ENCODE assay signal across 22 cellular contexts in the genomic region with DNA sequence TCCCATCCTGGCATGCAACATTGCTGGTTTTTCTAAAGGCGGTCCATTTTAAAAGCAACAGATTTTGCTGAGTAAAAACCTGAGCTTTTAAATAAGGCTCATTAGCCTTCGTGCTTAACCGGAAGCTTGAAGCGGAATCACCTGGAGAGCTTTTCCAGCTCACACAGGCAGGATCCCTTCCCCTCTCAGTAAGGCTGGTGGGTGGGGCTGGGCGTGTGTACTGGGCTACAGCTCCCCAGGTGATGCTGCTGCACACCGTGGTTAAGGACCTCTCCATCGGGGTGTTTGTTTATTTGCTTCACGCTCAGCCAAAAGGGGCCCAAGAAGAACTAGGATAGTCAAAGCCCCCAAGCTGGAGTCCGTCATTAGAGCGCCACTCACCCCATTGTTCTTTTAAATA. TPM values are rescaled to one million over a fixed set of nuclear protein-coding genes. Genes with fewer than 3 reads are reported as not detected.
DNase-seq lines count a peak whose midpoint lies in the region; ATAC-seq, FAIRE-seq and TF ChIP-seq lines count a peak whose summit lies in the region.
"Had no signal": no experiment of that assay in that cellular context is flagged by ENCODE, and none has a peak within 500 bp of the region (broad histone marks: within the 10 kb centered on the region; RNA-seq: fewer than 3 reads in every experiment).

No MANE protein-coding gene starts in this region.

- ATAC-seq in A549 (0 out of 6 replicates have a peak, but pooled peaks of 1 of the 2 experiments have one; percentile 16), GM23338 (peak; percentile 86)
- ATAC-seq: gastrocnemius medialis, PC-3, right lobe of liver had no signal

- H3K4me2 ChIP-seq in A549 (peak overlapping the region; percentile 49), GM23338 (peak overlapping the region; percentile 83), keratinocyte (ENCODE audit: control insufficient read depth, extremely low read depth, insufficient read depth, low read depth, low read length) (peak overlapping the region; percentile 7)

- H3K27ac ChIP-seq in A549 (no peak overlapping the region), GM23338 (ENCODE audit: low read depth) (no peak overlapping the region), keratinocyte (ENCODE audit: control insufficient read depth, insufficient read depth, low read length) (no peak overlapping the region), stomach (no peak overlapping the region), vagina (no peak overlapping the region)
- H3K27ac ChIP-seq: coronary artery, gastrocnemius medialis, neutrophil, right lobe of liver, SK-N-MC had no signal

- H3K4me3 ChIP-seq in A549 (no peak overlapping the region), GM23338 (peak overlapping the region; percentile 55), keratinocyte (ENCODE audit: control insufficient read depth in 2 of 3, extremely low read depth in 1 of 3, insufficient read depth in 2 of 3, low read depth in 1 of 3, low read length in 3 of 3) (no peak overlapping the region), stomach (no peak overlapping the region), vagina (no peak overlapping the region)
- H3K4me3 ChIP-seq: coronary artery, gastrocnemius medialis, right lobe of liver, SK-N-MC had no signal

- peaks cover 4% of the 10 kb centered on the region; the same call in 1 of the 2 replicates for H3F3A ChIP-seq in GM23338 (replicated peaks; ENCODE audit: low read depth)

- no peak for TF ChIP-seq RAD21 in A549 (conservative IDR thresholded peaks at IDR 0.05 in 1 of 2, IDR thresholded peaks at IDR 0.05 in 1 of 2)

- H3K27me3 Mint-ChIP-seq in GM23338 (ENCODE audit: insufficient read depth, low read depth, poor library complexity) = peaks cover 43% of the 10 kb centered on the region
- peaks cover 45% of the 10 kb centered on the region for H3K27me3 Mint-ChIP-seq in activated naive CD4-positive, alpha-beta T cell treated with anti-CD3 and anti-CD28 coated beads for 36 hours (ENCODE audit: low read depth)

- no peaks in the 10 kb centered on the region for H3K36me3 Mint-ChIP-seq in GM23338 (ENCODE audit: low read depth)
- no peaks in the 10 kb centered on the region for H3K36me3 Mint-ChIP-seq in activated naive CD4-positive, alpha-beta T cell treated with anti-CD3 and anti-CD28 coated beads for 36 hours (ENCODE audit: low read depth)
- H3K36me3 Mint-ChIP-seq: activated naive CD4-positive, alpha-beta T cell treated with anti-CD3 and anti-CD28 coated beads, Interleukin-2, amount 10 ng/mL, durations not matched to agents 7 days and 5 days had no signal

- H3K9me3 ChIP-seq in A549 (no peaks in the 10 kb centered on the region), keratinocyte (ENCODE audit: control insufficient read depth, low read depth, low read length) (no peaks in the 10 kb centered on the region), stomach (no peaks in the 10 kb centered on the region), vagina (no peaks in the 10 kb centered on the region)
- H3K9me3 ChIP-seq: gastrocnemius medialis, neutrophil, right lobe of liver had no signal

- H2AFZ ChIP-seq in GM23338 = peak overlapping the region; percentile 83
- no peak overlapping the region for H2AFZ ChIP-seq in keratinocyte (ENCODE audit: control insufficient read depth, low read length)

- H3K9ac ChIP-seq in keratinocyte (ENCODE audit: control insufficient read depth, extremely low read depth, insufficient read depth, low read length) = no peak overlapping the region

- dilution Hi-C loops in keratinocyte (cut with MboI; ENCODE audit: extremely low pct_ligation_motif_present, low sequenced_read_pairs) = no loop called here

- TF ChIP-seq EP300 in A549 (IDR thresholded peaks at IDR 0.05) (no peak), stomach (IDR thresholded peaks at IDR 0.05) (no peak)

- H3K36me3 ChIP-seq in GM23338 (ENCODE audit: insufficient read depth) (no peaks in the 10 kb centered on the region; the same call in 1 of the 2 replicates), keratinocyte (ENCODE audit: control insufficient read depth in 2 of 2, extremely low read depth in 1 of 2, insufficient read depth in 2 of 2, low read length in 2 of 2) (no peaks in the 10 kb centered on the region), stomach (no peaks in the 10 kb centered on the region), vagina (no peaks in the 10 kb centered on the region)
- H3K36me3 ChIP-seq: gastrocnemius medialis, neutrophil, right lobe of liver had no signal

- CTCF ChIA-PET in A549 (lab: Yijun Ruan, JAX) = interaction anchor here (0.9 to 3.1 kb wide), 4 partner anchors 10 to 16 kb away, joined by 3 to 16 read pairs (median 4); no protein-coding TSS in a partner anchor
- CTCF ChIA-PET in activated naive CD4-positive, alpha-beta T cell treated with anti-CD3 and anti-CD28 coated beads for 36 hours (lab: Charles Lee) = interaction anchor here (1.5 kb wide), 1 partner anchor 10 kb away, joined by 4 read pairs; no protein-coding TSS in a partner anchor

- no peak for FAIRE-seq in A549 (lab: Jason Lieb, UNC)
- FAIRE-seq in keratinocyte (lab: Jason Lieb, UNC) = no peak
- FAIRE-seq: H54, islet of Langerhans had no signal

- TF ChIP-seq POLR2A in A549 (IDR thresholded peaks at IDR 0.05; ENCODE audit: low read length) (no peak), stomach (IDR thresholded peaks at IDR 0.05) (no peak), vagina (IDR thresholded peaks at IDR 0.05) (no peak)

- no peak for TF ChIP-seq CTCF in A549 (IDR thresholded peaks at IDR 0.05)
- no peak for TF ChIP-seq CTCF in GM23338 (conservative IDR thresholded peaks at IDR 0.05; ENCODE audit: low read depth in 2 of 2)
- no peak for TF ChIP-seq CTCF in keratinocyte (optimal IDR thresholded peaks at IDR 0.05 in 1 of 3, IDR thresholded peaks at IDR 0.05 in 1 of 3, conservative IDR thresholded peaks at IDR 0.05 in 1 of 3; ENCODE audit: extremely low read depth in 1 of 3, insufficient read depth in 2 of 3, low read length in 3 of 3)
- no peak for TF ChIP-seq CTCF in stomach (IDR thresholded peaks at IDR 0.05)
- TF ChIP-seq CTCF in vagina (IDR thresholded peaks at IDR 0.05) = no peak

- peak overlapping the region; percentile 65 for H3K4me3 Mint-ChIP-seq in GM23338
- H3K4me3 Mint-ChIP-seq in activated naive CD4-positive, alpha-beta T cell treated with anti-CD3 and anti-CD28 coated beads for 36 hours = no peak overlapping the region
- H3K4me3 Mint-ChIP-seq: activated CD4-positive, alpha-beta T cell treated with anti-CD3 and anti-CD28 coated beads, Interleukin-2, amount 10 ng/mL, durations not matched to agents 24 days and 14 days; activated naive CD4-positive, alpha-beta T cell treated with anti-CD3 and anti-CD28 coated beads, Interleukin-2, amount 10 ng/mL, durations not matched to agents 7 days and 5 days had no signal

- H3K27me3 ChIP-seq in GM23338 (ENCODE audit: insufficient read depth) (peaks cover 76% of the 10 kb centered on the region), keratinocyte (ENCODE audit: control insufficient read depth, extremely low read depth, insufficient read depth, low read length) (peaks cover 27% of the 10 kb centered on the region), stomach (peaks cover 0 to 69% (median 48%) of the 10 kb centered on the region in 3 donors), vagina (peaks cover 3% of the 10 kb centered on the region)
- H3K27me3 ChIP-seq: right lobe of liver had no signal

- H3K9me3 Mint-ChIP-seq in GM23338 = 0 out of 3 replicates have a peak, but pooled peaks cover 3% of the 10 kb centered on the region
- no peaks in the 10 kb centered on the region for H3K9me3 Mint-ChIP-seq in activated naive CD4-positive, alpha-beta T cell treated with anti-CD3 and anti-CD28 coated beads for 36 hours
- H3K9me3 Mint-ChIP-seq: activated CD4-positive, alpha-beta T cell treated with anti-CD3 and anti-CD28 coated beads, Interleukin-2, amount 10 ng/mL, durations not matched to agents 24 days and 14 days; activated naive CD4-positive, alpha-beta T cell treated with anti-CD3 and anti-CD28 coated beads, Interleukin-2, amount 10 ng/mL, durations not matched to agents 7 days and 5 days had no signal

- H3K27ac Mint-ChIP-seq in GM23338 = no peak overlapping the region
- no peak overlapping the region for H3K27ac Mint-ChIP-seq in activated naive CD4-positive, alpha-beta T cell treated with anti-CD3 and anti-CD28 coated beads for 36 hours
- H3K27ac Mint-ChIP-seq: activated CD4-positive, alpha-beta T cell treated with anti-CD3 and anti-CD28 coated beads, Interleukin-2, amount 10 ng/mL, durations not matched to agents 24 days and 14 days; activated naive CD4-positive, alpha-beta T cell treated with anti-CD3 and anti-CD28 coated beads, Interleukin-2, amount 10 ng/mL, durations not matched to agents 7 days and 5 days had no signal

- DNase-seq in A549 (ENCODE audit: low read depth in 1 of 2, low spot score in 1 of 2) (no peak), GM23338 (ENCODE audit: low spot score) (peak; percentile 70), RPMI8226 (peak; percentile 78), keratinocyte (ENCODE audit: low read depth, low spot score) (no peak), NOMO-1 treated with DMSO at 0.1 percent for 48 hours (lab: John Stamatoyannopoulos, UW; ENCODE audit: unreplicated experiment) (no peak), stomach (no peak), vagina (ENCODE audit: extremely low spot score in 2 of 2) (no peak)
- no peak for DNase-seq in activated naive CD4-positive, alpha-beta T cell treated with anti-CD3 and anti-CD28 coated beads for 36 hours
- DNase-seq: activated CD4-positive, alpha-beta T cell treated with anti-CD3 and anti-CD28 coated beads, Interleukin-2, amount 10 ng/mL, durations not matched to agents 24 days and 14 days; activated CD8-positive, alpha-beta memory T cell treated with anti-CD3 and anti-CD28 coated beads, Interleukin-2, amount 50 U/mL, for 48 hours; activated naive CD4-positive, alpha-beta T cell treated with anti-CD3 and anti-CD28 coated beads, Interleukin-2, amount 10 ng/mL, durations not matched to agents 7 days and 5 days; Calu3; gastrocnemius medialis; MM.1S; NCI-H446 treated with DMSO at 0.1 percent for 48 hours; PC-3; right lobe of liver had no signal

- intact Hi-C loops in activated naive CD4-positive, alpha-beta T cell treated with anti-CD3 and anti-CD28 coated beads for 36 hours (cut with micrococcal nuclease) = no loop called here
- intact Hi-C loops in stomach (cut with DNase I; ENCODE audit: low total_unique reads) (no loop called here), vagina (cut with DNase I) (no loop called here)

- H3K79me2 ChIP-seq in GM23338 (replicated peaks; ENCODE audit: insufficient read depth) = no peaks in the 10 kb centered on the region
- no peaks in the 10 kb centered on the region for H3K79me2 ChIP-seq in keratinocyte (ENCODE audit: control insufficient read depth, insufficient read depth, low read length)

- no peaks in the 10 kb centered on the region; the same call in 2 of the 3 replicates for H3K4me1 ChIP-seq in A549
- peaks cover 35% of the 10 kb centered on the region for H3K4me1 ChIP-seq in GM23338 (ENCODE audit: insufficient read depth)
- H3K4me1 ChIP-seq in keratinocyte (ENCODE audit: control insufficient read depth, extremely low read depth, insufficient read depth, low read length) = no peaks in the 10 kb centered on the region
- peaks cover 0 to 4% (median 0%) of the 10 kb centered on the region in 4 donors for H3K4me1 ChIP-seq in stomach
- H3K4me1 ChIP-seq in vagina = no peaks in the 10 kb centered on the region
- H3K4me1 ChIP-seq: gastrocnemius medialis, right lobe of liver had no signal

- POLR2A ChIA-PET in A549 (lab: Yijun Ruan, JAX) = interaction anchor here (1.1 kb wide), 2 partner anchors 16 to 17 kb away, joined by 4 read pairs; partner anchors contain the start of gene MEX3B

- WGBS in A549 (ENCODE audit: missing lambda C conversion rate) = 53% methylated on average over 10 of the region's 10 CpGs
- 14 to 27% (median 16%) methylated on average over 10 of the region's 10 CpGs for WGBS in stomach, 5 donors

- no peaks in the 10 kb centered on the region for H3K9me1 ChIP-seq in keratinocyte (ENCODE audit: control insufficient read depth, extremely low read depth, insufficient read depth, low read length)

- H4K20me1 ChIP-seq in GM23338 (replicated peaks; ENCODE audit: insufficient read depth) = no peaks in the 10 kb centered on the region
- H4K20me1 ChIP-seq in keratinocyte (ENCODE audit: control insufficient read depth, extremely low read depth, insufficient read depth, low read length) = no peaks in the 10 kb centered on the region

- H3K9me2 ChIP-seq in GM23338 (ENCODE audit: insufficient read depth) = no peaks in the 10 kb centered on the region; the same call in 1 of the 2 replicates

- H3K4me1 Mint-ChIP-seq in GM23338 = peaks cover 37% of the 10 kb centered on the region
- peaks cover 3% of the 10 kb centered on the region for H3K4me1 Mint-ChIP-seq in activated naive CD4-positive, alpha-beta T cell treated with anti-CD3 and anti-CD28 coated beads for 36 hours (ENCODE audit: low read depth)
- H3K4me1 Mint-ChIP-seq: activated CD4-positive, alpha-beta T cell treated with anti-CD3 and anti-CD28 coated beads, Interleukin-2, amount 10 ng/mL, durations not matched to agents 24 days and 14 days had no signal

RNA-seq across cellular contexts. Expression of gene MEX3B, which starts 17.2 kb away (rescaled TPM):
- polyA plus RNA-seq in A549 (2011; rRNA removed) = 1.8 and 2.3 TPM in 2 replicates
- polyA plus RNA-seq in A549 (2012; cell fraction: cytosol; rRNA removed) = 4.0 and 6.6 TPM in 2 replicates
- 7.4 and 9.9 TPM in 2 replicates for polyA plus RNA-seq in A549 (2012; cell fraction: nucleus; rRNA removed)
- polyA plus RNA-seq in A549 (2017; fragmentation: RNase III; extraction: RNeasy Plus Mini Kit Qiagen cat#74134 plus additional on column Dnase treatment) = 3.0 to 4.6 TPM (median 4.2 TPM) in 3 replicates
- 1.5 and 1.6 TPM in 2 replicates for polyA minus RNA-seq in A549 (2011; rRNA and poly(A)+ RNA removed)
- total RNA-seq in GM23338 (2014; rRNA removed; shearing (Covaris generic)) = 15.7 and 16.2 TPM in 2 replicates
- polyA plus RNA-seq in GM23338 (2016; fragmentation: Nextera tagmentation; extraction: Ambion mirVana) = 5.3 TPM in 2 replicates
- 0.16 to 0.18 TPM (median 0.17 TPM) in 3 replicates for polyA plus RNA-seq in keratinocyte
- 0.87 TPM for polyA plus RNA-seq in keratinocyte (2011; ENCODE audit: low read depth)
- polyA plus RNA-seq in keratinocyte (2011; cell fraction: cytosol; rRNA removed) = 0.11 and 0.17 TPM in 2 replicates
- 0.25 and 0.28 TPM in 2 replicates for polyA plus RNA-seq in keratinocyte (2011; cell fraction: nucleus; rRNA removed)
- polyA plus RNA-seq in keratinocyte (2012; ENCODE audit: low replicate concordance) = 0.31 and 0.54 TPM in 2 replicates
- polyA minus RNA-seq in keratinocyte = 0.20 TPM in 1 of 3 replicates, not detected in the others
- polyA minus RNA-seq in keratinocyte (2011; cell fraction: cytosol; rRNA and poly(A)+ RNA removed) = 1.2 TPM
- 0.21 and 0.54 TPM in 2 replicates for polyA minus RNA-seq in keratinocyte (2011; cell fraction: nucleus; rRNA and poly(A)+ RNA removed)
- under 1 TPM; 0.57 to 0.84 TPM for total RNA-seq in activated naive CD4-positive, alpha-beta T cell treated with anti-CD3 and anti-CD28 coated beads for 36 hours
- total RNA-seq in stomach = 1 to 10 TPM in 1 of 5 donors, under 1 TPM in 1, not detected in 3; 0.45 to 2.9 TPM
- polyA plus RNA-seq in stomach = under 1 TPM; 0.44 to 0.63 (median 0.46) TPM
- total RNA-seq in vagina = 5.2 TPM

Comparison
In these comparisons a context has a peak if more than half of its experiments do, and no peak if none do; other contexts are left out.
1. DNase-seq: peak in GM23338 (single experiment) and RPMI8226 (single experiment); none in A549 (0 of 2), keratinocyte (single experiment), activated naive CD4-positive, alpha-beta T cell treated with anti-CD3 and anti-CD28 coated beads for 36 hours (single experiment), NOMO-1 treated with DMSO at 0.1 percent for 48 hours (single experiment), stomach (single experiment) and vagina (0 of 2).
2. H3K4me2 ChIP-seq: peak in every context shown above with its lines; median percentile 83 in GM23338; 49 in A549; 7 in keratinocyte.